ENCODE assay signal across 1 cellular context in the genomic region with DNA sequence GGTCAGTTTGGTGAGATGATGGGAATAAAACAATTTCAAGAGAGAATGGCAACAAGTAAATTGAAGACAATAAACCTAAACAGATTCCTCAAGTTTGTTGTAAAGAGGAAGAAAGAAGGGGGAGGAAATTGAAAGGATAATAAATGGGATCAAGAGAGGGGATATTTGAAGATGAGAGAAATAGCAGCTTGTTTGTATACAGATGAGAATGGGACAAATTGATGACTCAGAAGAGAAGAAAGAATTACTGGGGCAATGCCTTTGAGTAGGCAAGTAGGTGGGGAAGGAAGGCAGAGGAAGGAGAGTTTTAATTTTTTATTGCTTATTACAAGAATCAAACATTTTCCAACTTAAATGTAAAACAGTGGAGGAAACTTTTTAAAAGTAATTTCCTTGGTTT.
A peak's percentile ranks its signal among the peaks of the same experiment; 100 is the strongest.
TF ChIP-seq lines count a peak whose summit lies in the region.

No MANE protein-coding gene starts in this region.

TF ChIP-seq in HepG2, 621 proteins besides CTCF, POLR2A, EP300 and RAD21 (continued from another document):
- TF ChIP-seq, protein P1, sequence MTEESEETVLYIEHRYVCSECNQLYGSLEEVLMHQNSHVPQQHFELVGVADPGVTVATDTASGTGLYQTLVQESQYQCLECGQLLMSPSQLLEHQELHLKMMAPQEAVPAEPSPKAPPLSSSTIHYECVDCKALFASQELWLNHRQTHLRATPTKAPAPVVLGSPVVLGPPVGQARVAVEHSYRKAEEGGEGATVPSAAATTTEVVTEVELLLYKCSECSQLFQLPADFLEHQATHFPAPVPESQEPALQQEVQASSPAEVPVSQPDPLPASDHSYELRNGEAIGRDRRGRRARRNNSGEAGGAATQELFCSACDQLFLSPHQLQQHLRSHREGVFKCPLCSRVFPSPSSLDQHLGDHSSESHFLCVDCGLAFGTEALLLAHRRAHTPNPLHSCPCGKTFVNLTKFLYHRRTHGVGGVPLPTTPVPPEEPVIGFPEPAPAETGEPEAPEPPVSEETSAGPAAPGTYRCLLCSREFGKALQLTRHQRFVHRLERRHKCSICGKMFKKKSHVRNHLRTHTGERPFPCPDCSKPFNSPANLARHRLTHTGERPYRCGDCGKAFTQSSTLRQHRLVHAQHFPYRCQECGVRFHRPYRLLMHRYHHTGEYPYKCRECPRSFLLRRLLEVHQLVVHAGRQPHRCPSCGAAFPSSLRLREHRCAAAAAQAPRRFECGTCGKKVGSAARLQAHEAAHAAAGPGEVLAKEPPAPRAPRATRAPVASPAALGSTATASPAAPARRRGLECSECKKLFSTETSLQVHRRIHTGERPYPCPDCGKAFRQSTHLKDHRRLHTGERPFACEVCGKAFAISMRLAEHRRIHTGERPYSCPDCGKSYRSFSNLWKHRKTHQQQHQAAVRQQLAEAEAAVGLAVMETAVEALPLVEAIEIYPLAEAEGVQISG (CRISPR knock-in tag; IDR thresholded peaks at IDR 0.05) = no peak
- TF ChIP-seq MAFF (IDR thresholded peaks at IDR 0.05; ENCODE audit: low read depth, low read length) = 0 out of 2 replicates have a peak, but pooled peaks have one; percentile 15
